1 cellular context compared by ENCODE assay signal in the genomic region with DNA sequence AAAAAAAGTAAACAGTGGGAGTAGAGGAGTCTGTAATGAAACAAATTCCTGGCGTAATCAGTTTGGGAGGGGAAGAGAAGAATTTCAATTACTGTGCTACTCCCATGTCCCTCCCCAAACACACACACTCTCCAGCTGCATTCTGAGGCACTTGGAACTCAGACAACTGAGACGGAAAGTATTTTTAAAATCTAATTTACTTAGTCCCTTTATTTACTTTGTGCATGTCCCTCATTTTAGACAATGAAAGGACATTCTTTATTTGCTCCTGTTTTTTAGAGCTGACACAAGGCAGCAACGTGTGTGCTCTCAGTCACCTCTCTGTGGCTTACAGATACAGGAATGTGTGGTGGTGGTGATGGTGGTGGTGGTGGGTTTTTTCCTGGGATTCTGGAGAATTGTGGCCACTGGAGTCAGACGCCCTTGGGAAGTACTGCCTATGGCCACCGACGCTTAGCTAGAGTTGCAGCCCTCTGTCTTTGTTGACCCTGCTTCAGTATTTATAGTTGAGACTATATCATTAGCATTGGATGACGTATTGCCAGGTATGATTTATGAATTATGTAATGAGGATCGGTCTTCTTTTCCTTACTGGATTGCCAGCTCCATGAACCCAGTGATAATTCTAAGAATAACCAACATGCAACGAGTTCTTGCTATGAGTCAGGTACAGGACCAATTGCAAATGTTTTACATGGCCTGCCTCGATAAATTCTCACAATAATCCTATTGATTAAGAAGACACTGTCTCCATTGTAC.
TF ChIP-seq lines count a peak whose summit lies in the region.

No MANE protein-coding gene starts in this region.

TF ChIP-seq in H1, 55 proteins besides CTCF, POLR2A, EP300 and RAD21:
- TF ChIP-seq SRF (IDR thresholded peaks at IDR 0.05; ENCODE audit: low read depth, low read length) (no peak), SUZ12 (IDR thresholded peaks at IDR 0.05; ENCODE audit: low read length) (no peak), JUN (IDR thresholded peaks at IDR 0.05; ENCODE audit: low read depth, low read length) (no peak), RFX5 (IDR thresholded peaks at IDR 0.05; ENCODE audit: borderline replicate concordance, low read depth, low read length) (no peak), ZNF274 (IDR thresholded peaks at IDR 0.05; ENCODE audit: borderline replicate concordance, extremely low read depth, low read length) (no peak), POLR2AphosphoS5 (IDR thresholded peaks at IDR 0.05; ENCODE audit: low read depth, low read length) (no peak), GTF2F1 (IDR thresholded peaks at IDR 0.05; ENCODE audit: borderline replicate concordance, low read depth, low read length) (no peak), ATF2 (IDR thresholded peaks at IDR 0.05; ENCODE audit: low read length) (no peak), CTBP2 (IDR thresholded peaks at IDR 0.05; ENCODE audit: borderline replicate concordance, insufficient read depth, insufficient read length, low read length) (no peak), BCL11A (IDR thresholded peaks at IDR 0.05; ENCODE audit: low read depth in 2 of 2, low read length in 2 of 2) (no peak), SIN3A (conservative IDR thresholded peaks at IDR 0.05 in 1 of 2, IDR thresholded peaks at IDR 0.05 in 1 of 2; ENCODE audit: low read depth in 1 of 2, low read length in 2 of 2) (no peak), TBP (IDR thresholded peaks at IDR 0.05; ENCODE audit: low read depth, low read length) (no peak)
TF ChIP-seq in H1: peak in this region for 0.
